8 cellular contexts compared by ENCODE assay signal in the genomic region with DNA sequence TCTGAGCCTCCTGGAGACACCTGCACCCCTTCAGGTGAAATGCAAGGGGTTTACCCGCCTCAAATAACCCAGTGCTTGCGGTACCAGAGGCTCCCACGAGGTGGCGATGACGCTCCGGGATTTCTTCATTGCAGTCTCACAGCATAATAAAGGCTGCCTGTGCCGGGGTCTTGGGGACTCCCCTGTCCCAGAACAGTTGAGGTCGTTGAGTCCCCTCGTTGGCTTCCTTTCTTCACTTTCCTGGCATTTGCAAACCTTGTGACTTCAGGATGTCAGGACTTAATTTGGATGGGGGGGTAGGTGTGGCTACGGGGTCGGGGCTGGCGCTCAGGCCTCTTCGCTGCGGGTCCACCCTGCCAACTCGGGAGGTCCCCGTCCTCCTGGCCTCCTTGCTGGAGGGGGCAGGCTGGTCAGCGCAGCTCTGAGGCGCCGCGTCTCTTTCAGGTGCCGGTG. TPM values are rescaled to one million over a fixed set of nuclear protein-coding genes. Genes with fewer than 3 reads are reported as not detected.
DNase-seq lines count a peak whose midpoint lies in the region; ATAC-seq, FAIRE-seq and TF ChIP-seq lines count a peak whose summit lies in the region.

No MANE protein-coding gene starts in this region.

- TF ChIP-seq CTCF in CD4-positive, alpha-beta T cell (IDR thresholded peaks at IDR 0.05) = peak; percentile 88
- TF ChIP-seq CTCF in ovary (IDR thresholded peaks at IDR 0.05) = peak; percentile 77 to 85 (median 84)
- TF ChIP-seq CTCF in type B pancreatic cell (conservative IDR thresholded peaks at IDR 0.05) = peak; percentile 96

- TF ChIP-seq EP300 in ovary (IDR thresholded peaks at IDR 0.05) = no peak

- H3K27ac ChIP-seq in CD4-positive, alpha-beta T cell (ENCODE audit: low read depth, low read length) = no peak overlapping the region
- no peak overlapping the region for H3K27ac ChIP-seq in ovary

- H3K27me3 ChIP-seq in CD4-positive, alpha-beta T cell (ENCODE audit: control insufficient read depth, insufficient read depth, low read length) = peaks cover 13% of the 10 kb centered on the region
- H3K27me3 ChIP-seq in ovary = peaks cover 10% of the 10 kb centered on the region

- H3K9me3 ChIP-seq in CD4-positive, alpha-beta T cell (ENCODE audit: control insufficient read depth, low read length) = no peaks in the 10 kb centered on the region
- no peaks in the 10 kb centered on the region for H3K9me3 ChIP-seq in ovary

- 5 to 13% (median 6%) methylated on average over 17 to 21 of the region's 21 CpGs for WGBS in ovary, 3 donors

- peaks cover 15% of the 10 kb centered on the region for H3K4me1 Mint-ChIP-seq in CD4-positive, alpha-beta T cell (ENCODE audit: low read depth)
- peaks cover 5% of the 10 kb centered on the region for H3K4me1 Mint-ChIP-seq in type B pancreatic cell (ENCODE audit: unreplicated experiment)

- no peaks in the 10 kb centered on the region for H3K36me3 Mint-ChIP-seq in CD4-positive, alpha-beta T cell (ENCODE audit: low read depth)
- no peaks in the 10 kb centered on the region for H3K36me3 Mint-ChIP-seq in type B pancreatic cell

- TF ChIP-seq POLR2A in ovary (IDR thresholded peaks at IDR 0.05) = no peak

- FAIRE-seq in frontal cortex (lab: Jason Lieb, UNC) = no peak

- no peak overlapping the region for H3K27ac Mint-ChIP-seq in CD4-positive, alpha-beta T cell
- no peak overlapping the region for H3K27ac Mint-ChIP-seq in type B pancreatic cell

- peak overlapping the region; percentile 34 for H3K4me3 Mint-ChIP-seq in CD4-positive, alpha-beta T cell
- H3K4me3 Mint-ChIP-seq in type B pancreatic cell = no peak overlapping the region

- H3K36me3 ChIP-seq in ovary = no peaks in the 10 kb centered on the region

- ATAC-seq in CD4-positive, alpha-beta T cell (ENCODE audit: poor library complexity) = peak; percentile 25
- no peak for ATAC-seq in HG03565 (IDR thresholded peaks at IDR 0.05; ENCODE audit: unreplicated experiment)

- no peaks in the 10 kb centered on the region for H3K9me3 Mint-ChIP-seq in CD4-positive, alpha-beta T cell
- no peaks in the 10 kb centered on the region for H3K9me3 Mint-ChIP-seq in type B pancreatic cell

- H3K4me3 ChIP-seq in ovary = no peak overlapping the region

- peaks cover 26% of the 10 kb centered on the region for H3K27me3 Mint-ChIP-seq in CD4-positive, alpha-beta T cell
- peaks cover 19% of the 10 kb centered on the region for H3K27me3 Mint-ChIP-seq in type B pancreatic cell

- DNase-seq in CD4-positive, alpha-beta T cell = peak; percentile 69 to 91 (median 82)
- DNase-seq in HT1080 (ENCODE audit: low read depth) (peak; percentile 46), SHP77 treated with DMSO at 0.1 percent for 48 hours (lab: John Stamatoyannopoulos, UW) (peak; percentile 26), frontal cortex (ENCODE audit: low spot score in 2 of 2) (peak; percentile 79 to 85), ovary (peak in 4 of 5 donors; percentile 68 to 83 (median 78)), type B pancreatic cell (ENCODE audit: extremely low spot score, unreplicated experiment) (peak; percentile 87)
- peak; percentile 93 for DNase-seq in activated effector memory CD4-positive, alpha-beta T cell treated with anti-CD3 and anti-CD28 coated beads, Interleukin-2, amount 50 U/mL, for 16 hours

- intact Hi-C loops in CD4-positive, alpha-beta T cell (cut with DNase I, micrococcal nuclease) = loop anchor here (1.0 to 5.0 kb wide), 5 partner anchors 34 to 130 kb away; a partner anchor contains a TSS
- intact Hi-C loops in ovary (cut with DNase I) = loop anchor here (2.0 to 5.0 kb wide), 2 partner anchors 32 to 80 kb away; no protein-coding TSS in a partner anchor

- POLR2A ChIA-PET in CD4-positive, alpha-beta T cell (lab: Charles Lee) = interaction anchor here (0.7 to 0.8 kb wide), 2 partner anchors 18 to 43 kb away, joined by 3 read pairs; a partner anchor contains a TSS

- CTCF ChIA-PET in CD4-positive, alpha-beta T cell (lab: Charles Lee) = interaction anchor here (0.7 to 4.3 kb wide), 6 partner anchors 11 to 68 kb away, joined by 3 to 53 read pairs (median 4); no protein-coding TSS in a partner anchor

- peaks cover 3% of the 10 kb centered on the region for H3K4me1 ChIP-seq in ovary (ENCODE audit: insufficient read depth)

RNA-seq across cellular contexts. Expression of a gene that starts 1.3 kb away (rescaled TPM):
- total RNA-seq in CD4-positive, alpha-beta T cell = under 1 TPM; 0.11 to 0.28 TPM
- not detected in 2 replicates for total RNA-seq in HT1080 (2014; rRNA removed; shearing (Covaris generic))
- not detected in 2 replicates for polyA plus RNA-seq in HT1080 (2015; cell fraction: cytosol; rRNA removed)
- not detected in 2 replicates for polyA plus RNA-seq in HT1080 (2015; cell fraction: nucleus; rRNA removed)
- not detected for total RNA-seq in frontal cortex
- total RNA-seq in ovary = not detected
- polyA plus RNA-seq in ovary = not detected
- total RNA-seq in type B pancreatic cell (ENCODE audit: low replicate concordance) = 0.71 TPM in 1 of 2 replicates, not detected in the other

RNA-seq across cellular contexts. Expression of a gene that starts 12.4 kb away (rescaled TPM):
- 1 to 10 TPM; 1.0 to 1.1 TPM for total RNA-seq in CD4-positive, alpha-beta T cell
- 2.2 TPM in 1 of 2 replicates, not detected in the other for total RNA-seq in HT1080 (2014; rRNA removed; shearing (Covaris generic))
- 0.02 TPM in 1 of 2 replicates, not detected in the other for polyA plus RNA-seq in HT1080 (2015; cell fraction: cytosol; rRNA removed)
- 0.17 and 0.25 TPM in 2 replicates for polyA plus RNA-seq in HT1080 (2015; cell fraction: nucleus; rRNA removed)
- total RNA-seq in frontal cortex (2.0 TPM), ovary (10 to 100 TPM in 2 of 7 donors, 1 to 10 TPM in 5; 3.0 to 10.9 (median 8.3) TPM), type B pancreatic cell (ENCODE audit: low replicate concordance) (6.0 and 11.0 TPM in 2 replicates)
- 1 to 10 TPM; 1.6 to 6.6 TPM for polyA plus RNA-seq in ovary

RNA-seq across cellular contexts. Expression of a gene that starts 37.6 kb away (rescaled TPM):
- total RNA-seq in CD4-positive, alpha-beta T cell = 1 to 10 TPM in 1 of 2 experiments, under 1 TPM in 1; 0.22 to 1.1 TPM
- 45.7 and 48.6 TPM in 2 replicates for total RNA-seq in HT1080 (2014; rRNA removed; shearing (Covaris generic))
- 46.2 and 49.6 TPM in 2 replicates for polyA plus RNA-seq in HT1080 (2015; cell fraction: cytosol; rRNA removed)
- 43.9 and 46.0 TPM in 2 replicates for polyA plus RNA-seq in HT1080 (2015; cell fraction: nucleus; rRNA removed)
- total RNA-seq in frontal cortex (9.4 TPM), ovary (10 to 100 TPM in 2 of 7 donors, 1 to 10 TPM in 5; 1.9 to 31.5 (median 7.2) TPM), type B pancreatic cell (ENCODE audit: low replicate concordance) (41.9 and 48.0 TPM in 2 replicates)
- 1 to 10 TPM; 3.5 to 8.3 TPM for polyA plus RNA-seq in ovary

RNA-seq across cellular contexts. Expression of a gene that starts 43.3 kb away (rescaled TPM):
- 100 to 1,000 TPM; 204 to 217 TPM for total RNA-seq in CD4-positive, alpha-beta T cell
- 304 and 403 TPM in 2 replicates for total RNA-seq in HT1080 (2014; rRNA removed; shearing (Covaris generic))
- polyA plus RNA-seq in HT1080 (2015; cell fraction: cytosol; rRNA removed) = 409 and 412 TPM in 2 replicates
- polyA plus RNA-seq in HT1080 (2015; cell fraction: nucleus; rRNA removed) = 212 and 215 TPM in 2 replicates
- 97.0 TPM for total RNA-seq in frontal cortex
- total RNA-seq in ovary = 100 to 1,000 TPM in 6 of 7 donors, 10 to 100 TPM in 1; 72.3 to 259 (median 212) TPM
- polyA plus RNA-seq in ovary = 100 to 1,000 TPM; 189 to 309 TPM
- 140 and 145 TPM in 2 replicates for total RNA-seq in type B pancreatic cell (ENCODE audit: low replicate concordance)

Comparison
In these comparisons a context has a peak if more than half of its experiments do, and no peak if none do; other contexts are left out.
1. DNase-seq: peak in every context shown above with its lines; median percentile 93 in activated effector memory CD4-positive, alpha-beta T cell treated with anti-CD3 and anti-CD28 coated beads, Interleukin-2, amount 50 U/mL, for 16 hours; 87 in type B pancreatic cell; 82 in frontal cortex; 82 in CD4-positive, alpha-beta T cell; 78 in ovary; 46 in HT1080; 26 in SHP77 treated with DMSO at 0.1 percent for 48 hours.